In genomic region chr21:34774750-34775149, GRCh38 we compare ENCODE assay signal across 23 cellular contexts.
"Had no signal": no experiment of that assay in that cellular context is flagged by ENCODE, and none has a peak within 500 bp of the region (broad histone marks: within the 10 kb centered on the region; RNA-seq: fewer than 3 reads in every experiment).

No MANE protein-coding gene starts in this region.

- FAIRE-seq: keratinocyte, urothelium cell line had no signal

- H3K4me3 Mint-ChIP-seq: dendritic cell treated with granulocyte-macrophage colony-stimulating factor and Interleukin-4, amounts not matched to agents 40 ng/mL and 50 ng/mL, for 4 days; effector memory CD8-positive, alpha-beta T cell; immature natural killer cell; memory B cell; mesothelial cell of epicardium; natural killer cell; neural crest cell had no signal

- H3K9me3 Mint-ChIP-seq: effector memory CD8-positive, alpha-beta T cell; immature natural killer cell; natural killer cell had no signal

- H3K36me3 ChIP-seq: esophagus muscularis mucosa, left ventricle myocardium inferior, lower lobe of right lung, sigmoid colon, stomach, thoracic aorta, transverse colon had no signal

- H3K36me3 Mint-ChIP-seq: immature natural killer cell, memory B cell, natural killer cell had no signal

- H3K4me1 Mint-ChIP-seq: immature natural killer cell, memory B cell, natural killer cell had no signal

- ATAC-seq: effector memory CD8-positive, alpha-beta T cell; foreskin keratinocyte; left cardiac atrium; lower lobe of right lung; natural killer cell had no signal

- DNase-seq: effector memory CD8-positive, alpha-beta T cell; foreskin keratinocyte; immature natural killer cell; left cardiac atrium; left ventricle myocardium inferior; lower lobe of right lung; natural killer cell; posterior cingulate gyrus; sigmoid colon; stimulated activated CD4-positive, alpha-beta T cell treated with anti-CD3 and anti-CD28 coated beads, Interleukin-12 subunit alpha, Interleukin-12 subunit beta, amount 100 ng/mL, for 4 hours; stimulated activated naive CD4-positive, alpha-beta T cell; stomach; substantia nigra; transverse colon had no signal

- H3K27me3 ChIP-seq: esophagus muscularis mucosa, foreskin keratinocyte, sigmoid colon, stomach, transverse colon had no signal

- H3K4me3 ChIP-seq: esophagus muscularis mucosa, left ventricle myocardium inferior, lower lobe of right lung, sigmoid colon, skin epidermis, stomach, thoracic aorta, transverse colon had no signal

- H3K27ac Mint-ChIP-seq: dendritic cell treated with granulocyte-macrophage colony-stimulating factor and Interleukin-4, amounts not matched to agents 40 ng/mL and 50 ng/mL, for 4 days; effector memory CD8-positive, alpha-beta T cell; immature natural killer cell; memory B cell; natural killer cell had no signal

- H3K27ac ChIP-seq: esophagus muscularis mucosa, foreskin keratinocyte, left ventricle myocardium inferior, lower lobe of right lung, sigmoid colon, skin epidermis, stomach, thoracic aorta, transverse colon had no signal

- H3K9me3 ChIP-seq: esophagus muscularis mucosa, left ventricle myocardium inferior, lower lobe of right lung, sigmoid colon, stomach, thoracic aorta, transverse colon had no signal

- H3K4me1 ChIP-seq: esophagus muscularis mucosa, left ventricle myocardium inferior, lower lobe of right lung, stomach had no signal
